ENCODE assay signal across 25 cellular contexts in genomic region chr21:35032474-35033263, GRCh38. TPM values are rescaled to one million over a fixed set of nuclear protein-coding genes. Genes with fewer than 3 reads are reported as not detected.
DNase-seq lines count a peak whose midpoint lies in the region; ATAC-seq and TF ChIP-seq lines count a peak whose summit lies in the region.
"Had no signal": no experiment of that assay in that cellular context is flagged by ENCODE, and none has a peak within 500 bp of the region (broad histone marks: within the 10 kb centered on the region; RNA-seq: fewer than 3 reads in every experiment).

No MANE protein-coding gene starts in this region.

- H3K4me1 Mint-ChIP-seq in effector memory CD8-positive, alpha-beta T cell (ENCODE audit: low read depth in 2 of 2) = peaks cover 81 to 95% of the 10 kb centered on the region in 2 donors

- TF ChIP-seq CTCF in right lobe of liver (IDR thresholded peaks at IDR 0.05) = no peak

- no peak for DNase-seq in effector memory CD8-positive, alpha-beta T cell
- no peak for DNase-seq in activated CD4-positive, CD25-positive, alpha-beta regulatory T cell (lab: John Stamatoyannopoulos, UW)
- DNase-seq in right lobe of liver = no peak
- DNase-seq: activated B cell treated with CpG ODN at 0.5 μM for 24 hours; activated CD4-positive, alpha-beta T cell treated with anti-CD3 and anti-CD28 coated beads, Interleukin-2, amount 50 U/mL, for 1 hour; activated CD8-positive, alpha-beta memory T cell treated with anti-CD3 and anti-CD28 coated beads, Interleukin-2, amount 50 U/mL, for 4 hours; activated effector memory CD4-positive, alpha-beta T cell treated with anti-CD3 and anti-CD28 coated beads, Interleukin-2, amount 50 U/mL, for 16 hours; activated naive CD8-positive, alpha-beta T cell treated with anti-CD3 and anti-CD28 coated beads, Interleukin-2, amount 50 U/mL, for 24 hours; DMS 273 treated with DMSO at 0.1 percent for 48 hours; EL; esophagus squamous epithelium; foreskin keratinocyte; head of caudate nucleus; NCI-H2029; NCI-H510A treated with DMSO at 0.1 percent for 48 hours; SIG-M5 had no signal

- no peak for TF ChIP-seq POLR2A in right lobe of liver (IDR thresholded peaks at IDR 0.05)

- H3K4me2 ChIP-seq in BLaER1 = peak overlapping the region; percentile 35
- peak overlapping the region; percentile 1 to 43 (median 18); a peak in 18 of 22 replicates for H3K4me2 ChIP-seq in BLaER1 treated with 17β-estradiol and CSF1 and Interleukin-3, amounts not matched to agents 10 nM and 100 nM
- H3K4me2 ChIP-seq: GM23338 had no signal

- H3K36me3 ChIP-seq in BLaER1 = peaks cover 88% of the 10 kb centered on the region
- peaks cover 6 to 96% (median 82%) of the 10 kb centered on the region in 11 experiments; a peak in 19 of 22 replicates for H3K36me3 ChIP-seq in BLaER1 treated with 17β-estradiol and CSF1 and Interleukin-3, amounts not matched to agents 10 nM and 100 nM
- H3K36me3 ChIP-seq in KOPT-K1 (ENCODE audit: insufficient read depth, low read length) = peaks cover 71% of the 10 kb centered on the region
- H3K36me3 ChIP-seq in right lobe of liver = no peaks in the 10 kb centered on the region
- H3K36me3 ChIP-seq: esophagus squamous epithelium, tibial nerve had no signal

- no peak overlapping the region for H3K9ac ChIP-seq in BLaER1
- H3K9ac ChIP-seq in BLaER1 treated with 17β-estradiol and CSF1 and Interleukin-3, amounts not matched to agents 10 nM and 100 nM = no peak overlapping the region

- H3K4me1 ChIP-seq in BLaER1 (peaks cover 99% of the 10 kb centered on the region), right lobe of liver (no peaks in the 10 kb centered on the region)
- H3K4me1 ChIP-seq in BLaER1 treated with 17β-estradiol and CSF1 and Interleukin-3, amounts not matched to agents 10 nM and 100 nM = peaks cover 27 to 93% (median 86%) of the 10 kb centered on the region in 10 experiments
- H3K4me1 ChIP-seq: foreskin keratinocyte had no signal

- peak overlapping the region; percentile 14 to 73 for H3K27ac Mint-ChIP-seq in effector memory CD8-positive, alpha-beta T cell
- H3K27ac Mint-ChIP-seq: activated B cell treated with CpG ODN at 0.5 μM for 24 hours; activated naive CD8-positive, alpha-beta T cell treated with anti-CD3 and anti-CD28 coated beads, Interleukin-2, amount 50 U/mL, for 24 hours; GM23338; progenitor cell of endocrine pancreas had no signal

- no peak for ATAC-seq in effector memory CD8-positive, alpha-beta T cell (replicated peaks)
- no peak for ATAC-seq in SK-N-SH treated with all-trans-retinoic acid at 6 μM for 48 hours
- ATAC-seq in right lobe of liver = no peak
- ATAC-seq: activated naive CD8-positive, alpha-beta T cell treated with anti-CD3 and anti-CD28 coated beads, Interleukin-2, amount 50 U/mL, for 24 hours; foreskin keratinocyte; GM23338; sciatic nerve had no signal

- H3K27ac ChIP-seq in BLaER1 (peak overlapping the region; percentile 45; the same call in 1 of the 2 replicates), KOPT-K1 (ENCODE audit: low read depth, low read length, poor library complexity, severe bottlenecking) (peak overlapping the region; percentile 95), right lobe of liver (no peak overlapping the region)
- peak overlapping the region in 4 of 11 experiments; percentile 31 to 96 (median 69); a peak in 8 of 22 replicates for H3K27ac ChIP-seq in BLaER1 treated with 17β-estradiol and CSF1 and Interleukin-3, amounts not matched to agents 10 nM and 100 nM
- H3K27ac ChIP-seq: esophagus squamous epithelium, foreskin keratinocyte, tibial nerve had no signal

- 75% methylated on average over 2 of the region's 2 CpGs for WGBS in right lobe of liver (ENCODE audit: insufficient coverage, low coverage, low lambda C conversion rate, missing lambda C conversion rate)

- peaks cover 28% of the 10 kb centered on the region for H3K9me3 ChIP-seq in BLaER1
- H3K9me3 ChIP-seq in BLaER1 treated with 17β-estradiol and CSF1 and Interleukin-3, amounts not matched to agents 10 nM and 100 nM (replicated peaks in 1 of 11) = peaks cover 0 to 41% (median 8%) of the 10 kb centered on the region in 11 experiments; a peak in 9 of 22 replicates
- no peaks in the 10 kb centered on the region for H3K9me3 ChIP-seq in KOPT-K1 (ENCODE audit: insufficient read depth, low read length, poor library complexity, severe bottlenecking)
- no peaks in the 10 kb centered on the region for H3K9me3 ChIP-seq in right lobe of liver
- H3K9me3 ChIP-seq: esophagus squamous epithelium, tibial nerve had no signal

- H3K36me3 Mint-ChIP-seq in effector memory CD8-positive, alpha-beta T cell (ENCODE audit: insufficient read depth) = peaks cover 14% of the 10 kb centered on the region

- H4K20me1 ChIP-seq in BLaER1 = peaks cover 75% of the 10 kb centered on the region
- peaks cover 0 to 54% (median 24%) of the 10 kb centered on the region in 11 experiments; a peak in 15 of 22 replicates for H4K20me1 ChIP-seq in BLaER1 treated with 17β-estradiol and CSF1 and Interleukin-3, amounts not matched to agents 10 nM and 100 nM

- peaks cover 0 to 6% of the 10 kb centered on the region in 2 donors for H3K9me3 Mint-ChIP-seq in effector memory CD8-positive, alpha-beta T cell
- H3K9me3 Mint-ChIP-seq: activated B cell treated with CpG ODN at 0.5 μM for 24 hours, CD14-positive monocyte, GM23338 had no signal

- intact Hi-C loops in right lobe of liver (cut with DNase I) = no loop called here

- H3K4me3 Mint-ChIP-seq in effector memory CD8-positive, alpha-beta T cell = peak overlapping the region in 1 of 2 donors; percentile 77
- H3K4me3 Mint-ChIP-seq: activated B cell treated with CpG ODN at 0.5 μM for 24 hours; activated naive CD8-positive, alpha-beta T cell treated with anti-CD3 and anti-CD28 coated beads, Interleukin-2, amount 50 U/mL, for 24 hours; CD14-positive monocyte; GM23338 had no signal

- no peaks in the 10 kb centered on the region for H3K27me3 ChIP-seq in BLaER1
- no peaks in the 10 kb centered on the region for H3K27me3 ChIP-seq in BLaER1 treated with 17β-estradiol and CSF1 and Interleukin-3, amounts not matched to agents 10 nM and 100 nM
- no peaks in the 10 kb centered on the region for H3K27me3 ChIP-seq in right lobe of liver
- H3K27me3 ChIP-seq: esophagus squamous epithelium, foreskin keratinocyte, tibial nerve had no signal

- H3K27me3 Mint-ChIP-seq in effector memory CD8-positive, alpha-beta T cell = no peaks in the 10 kb centered on the region
- H3K27me3 Mint-ChIP-seq: activated B cell treated with CpG ODN at 0.5 μM for 24 hours; activated naive CD8-positive, alpha-beta T cell treated with anti-CD3 and anti-CD28 coated beads, Interleukin-2, amount 50 U/mL, for 24 hours had no signal

- no peak overlapping the region for H3K4me3 ChIP-seq in BLaER1
- no peak overlapping the region for H3K4me3 ChIP-seq in BLaER1 treated with 17β-estradiol and CSF1 and Interleukin-3, amounts not matched to agents 10 nM and 100 nM
- no peak overlapping the region for H3K4me3 ChIP-seq in right lobe of liver
- H3K4me3 ChIP-seq: esophagus squamous epithelium, GM23338, tibial nerve had no signal

TF ChIP-seq in SK-N-SH treated with all-trans-retinoic acid at 6 μM for 48 hours, 23 proteins besides CTCF, POLR2A, EP300 and RAD21:
- TF ChIP-seq BACH2 (CRISPR knock-in tag; IDR thresholded peaks at IDR 0.05; ENCODE audit: borderline replicate concordance) = no peak
- TF ChIP-seq, protein P1, sequence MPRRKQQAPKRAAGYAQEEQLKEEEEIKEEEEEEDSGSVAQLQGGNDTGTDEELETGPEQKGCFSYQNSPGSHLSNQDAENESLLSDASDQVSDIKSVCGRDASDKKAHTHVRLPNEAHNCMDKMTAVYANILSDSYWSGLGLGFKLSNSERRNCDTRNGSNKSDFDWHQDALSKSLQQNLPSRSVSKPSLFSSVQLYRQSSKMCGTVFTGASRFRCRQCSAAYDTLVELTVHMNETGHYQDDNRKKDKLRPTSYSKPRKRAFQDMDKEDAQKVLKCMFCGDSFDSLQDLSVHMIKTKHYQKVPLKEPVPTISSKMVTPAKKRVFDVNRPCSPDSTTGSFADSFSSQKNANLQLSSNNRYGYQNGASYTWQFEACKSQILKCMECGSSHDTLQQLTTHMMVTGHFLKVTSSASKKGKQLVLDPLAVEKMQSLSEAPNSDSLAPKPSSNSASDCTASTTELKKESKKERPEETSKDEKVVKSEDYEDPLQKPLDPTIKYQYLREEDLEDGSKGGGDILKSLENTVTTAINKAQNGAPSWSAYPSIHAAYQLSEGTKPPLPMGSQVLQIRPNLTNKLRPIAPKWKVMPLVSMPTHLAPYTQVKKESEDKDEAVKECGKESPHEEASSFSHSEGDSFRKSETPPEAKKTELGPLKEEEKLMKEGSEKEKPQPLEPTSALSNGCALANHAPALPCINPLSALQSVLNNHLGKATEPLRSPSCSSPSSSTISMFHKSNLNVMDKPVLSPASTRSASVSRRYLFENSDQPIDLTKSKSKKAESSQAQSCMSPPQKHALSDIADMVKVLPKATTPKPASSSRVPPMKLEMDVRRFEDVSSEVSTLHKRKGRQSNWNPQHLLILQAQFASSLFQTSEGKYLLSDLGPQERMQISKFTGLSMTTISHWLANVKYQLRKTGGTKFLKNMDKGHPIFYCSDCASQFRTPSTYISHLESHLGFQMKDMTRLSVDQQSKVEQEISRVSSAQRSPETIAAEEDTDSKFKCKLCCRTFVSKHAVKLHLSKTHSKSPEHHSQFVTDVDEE (CRISPR knock-in tag; IDR thresholded peaks at IDR 0.05) = no peak
- no peak for TF ChIP-seq ZNF8 (CRISPR knock-in tag; IDR thresholded peaks at IDR 0.05)

RNA-seq across cellular contexts. Expression of gene RUNX1, which starts 16.4 kb away (rescaled TPM):
- total RNA-seq in right lobe of liver = 10 to 100 TPM in 1 of 6 experiments, 1 to 10 TPM in 5; 2.9 to 18.3 (median 4.3) TPM

Comparison
In these comparisons a context has a peak if more than half of its experiments do, and no peak if none do; other contexts are left out.
1. H3K27ac ChIP-seq: peak in BLaER1 (single experiment) and KOPT-K1 (single experiment); none in right lobe of liver (0 of 3).